In genomic region chr6:52164319-52165094, GRCh38 we compare ENCODE assay signal across 1 cellular context.
TF ChIP-seq lines count a peak whose summit lies in the region.

No MANE protein-coding gene starts in this region.

TF ChIP-seq in H1, 55 proteins besides CTCF, POLR2A, EP300 and RAD21 (continued from another document):
- TF ChIP-seq CHD7 (IDR thresholded peaks at IDR 0.05; ENCODE audit: insufficient replicate concordance, low read length), result no peak
- TF ChIP-seq ATF2 (IDR thresholded peaks at IDR 0.05; ENCODE audit: low read length), result no peak
- no peak for TF ChIP-seq CREB1 (IDR thresholded peaks at IDR 0.05)
- no peak for TF ChIP-seq JUND (IDR thresholded peaks at IDR 0.05; ENCODE audit: low read length)
- no peak for TF ChIP-seq SAP30 (IDR thresholded peaks at IDR 0.05; ENCODE audit: insufficient read depth, insufficient replicate concordance, low read length)
